19 cellular contexts compared by ENCODE assay signal in genomic region chr5:180792287-180792964, GRCh38. TPM values are rescaled to one million over a fixed set of nuclear protein-coding genes. Genes with fewer than 3 reads are reported as not detected.
A peak's percentile ranks its signal among the peaks of the same experiment; 100 is the strongest.
DNase-seq lines count a peak whose midpoint lies in the region; ATAC-seq and TF ChIP-seq lines count a peak whose summit lies in the region.
"Had no signal": no experiment of that assay in that cellular context is flagged by ENCODE, and none has a peak within 500 bp of the region (broad histone marks: within the 10 kb centered on the region; RNA-seq: fewer than 3 reads in every experiment).

No MANE protein-coding gene starts in this region.

- POLR2A ChIA-PET in CD8-positive, alpha-beta T cell (lab: Charles Lee): interaction anchor here (0.8 to 1.6 kb wide), 2 partner anchors 10 to 69 kb away, joined by 3 to 7 read pairs; partner anchors contain the start of genes MGAT1 and ZFP62
- POLR2A ChIA-PET in activated CD4-positive, alpha-beta memory T cell treated with anti-CD3 and anti-CD28 coated beads for 36 hours (lab: Charles Lee): interaction anchor here (0.8 kb wide), 1 partner anchor 10 kb away, joined by 4 read pairs; the partner anchor contains the start of gene MGAT1

- no peak overlapping the region for H3K4me3 Mint-ChIP-seq in CD8-positive, alpha-beta T cell
- H3K4me3 Mint-ChIP-seq in osteocyte (ENCODE audit: unreplicated experiment): no peak overlapping the region
- H3K4me3 Mint-ChIP-seq in activated CD4-positive, alpha-beta memory T cell treated with anti-CD3 and anti-CD28 coated beads for 36 hours: no peak overlapping the region

- intact Hi-C loops in CD8-positive, alpha-beta T cell (cut with DNase I, micrococcal nuclease): no loop called here
- intact Hi-C loops in activated CD4-positive, alpha-beta memory T cell treated with anti-CD3 and anti-CD28 coated beads for 36 hours (cut with micrococcal nuclease): no loop called here

- TF ChIP-seq CTCF in CD8-positive, alpha-beta T cell (IDR thresholded peaks at IDR 0.05): no peak
- TF ChIP-seq CTCF in RWPE2 (IDR thresholded peaks at IDR 0.05; ENCODE audit: poor library complexity, severe bottlenecking) (no peak), osteocyte (IDR thresholded peaks at IDR 0.05) (no peak)

- peak overlapping the region; percentile 38 for H3K27ac Mint-ChIP-seq in CD8-positive, alpha-beta T cell
- no peak overlapping the region for H3K27ac Mint-ChIP-seq in osteocyte (ENCODE audit: unreplicated experiment)
- H3K27ac Mint-ChIP-seq in activated CD4-positive, alpha-beta memory T cell treated with anti-CD3 and anti-CD28 coated beads for 36 hours: no peak overlapping the region

- peaks cover 80% of the 10 kb centered on the region for H3K36me3 Mint-ChIP-seq in CD8-positive, alpha-beta T cell
- peaks cover 19% of the 10 kb centered on the region for H3K36me3 Mint-ChIP-seq in osteocyte (ENCODE audit: unreplicated experiment)
- peaks cover 18% of the 10 kb centered on the region for H3K36me3 Mint-ChIP-seq in activated CD4-positive, alpha-beta memory T cell treated with anti-CD3 and anti-CD28 coated beads for 36 hours

- peaks cover 29% of the 10 kb centered on the region for H3K36me3 ChIP-seq in CD8-positive, alpha-beta T cell (ENCODE audit: insufficient read depth, low read length)
- peaks cover 72% of the 10 kb centered on the region for H3K36me3 ChIP-seq in RWPE2 (ENCODE audit: low read depth)

- ATAC-seq in CD8-positive, alpha-beta T cell: no peak
- ATAC-seq in RWPE2 (ENCODE audit: low read depth) (no peak), HG03354 (IDR thresholded peaks at IDR 0.05; ENCODE audit: poor library complexity, severe bottlenecking, unreplicated experiment) (no peak)

- no peak overlapping the region for H3K4me3 ChIP-seq in CD8-positive, alpha-beta T cell (ENCODE audit: low read depth, low read length)
- H3K4me3 ChIP-seq in RWPE2 (ENCODE audit: severe bottlenecking): no peak overlapping the region

- peak in 1 of 7 experiments; percentile 48 for DNase-seq in CD8-positive, alpha-beta T cell
- DNase-seq in RWPE2 (ENCODE audit: low spot score) (peak; percentile 60), islet precursor cell (peak; percentile 47), osteocyte (ENCODE audit: extremely low spot score, unreplicated experiment) (peak; percentile 80), NCI-H82 treated with DMSO at 0.1 percent for 48 hours (lab: John Stamatoyannopoulos, UW; ENCODE audit: unreplicated experiment) (no peak), NCI-H526 treated with DMSO at 0.1 percent for 48 hours (lab: John Stamatoyannopoulos, UW) (no peak)
- DNase-seq in activated CD4-positive, alpha-beta memory T cell treated with anti-CD3 and anti-CD28 coated beads for 36 hours: no peak
- DNase-seq: H7, IMR-90, Kasumi-1, MM.1S, NCI-H1092 treated with DMSO at 0.1 percent for 48 hours, NCI-H2107, NCI-H345, OCI-M1 had no signal

- peaks cover 53% of the 10 kb centered on the region for H3K4me1 Mint-ChIP-seq in CD8-positive, alpha-beta T cell (ENCODE audit: low read depth)
- H3K4me1 Mint-ChIP-seq in osteocyte (ENCODE audit: unreplicated experiment): peaks cover 46% of the 10 kb centered on the region
- peaks cover 36% of the 10 kb centered on the region for H3K4me1 Mint-ChIP-seq in activated CD4-positive, alpha-beta memory T cell treated with anti-CD3 and anti-CD28 coated beads for 36 hours (ENCODE audit: low read depth)

- CTCF ChIA-PET in CD8-positive, alpha-beta T cell (lab: Charles Lee): interaction anchor here (1.1 kb wide), 1 partner anchor 9 kb away, joined by 6 read pairs; the partner anchor contains the start of gene MGAT1
- CTCF ChIA-PET in activated CD4-positive, alpha-beta memory T cell treated with anti-CD3 and anti-CD28 coated beads for 36 hours (lab: Charles Lee): no interaction called here

- no peaks in the 10 kb centered on the region for H3K9me3 ChIP-seq in CD8-positive, alpha-beta T cell (ENCODE audit: low read length)
- H3K9me3 ChIP-seq in RWPE2 (ENCODE audit: severe bottlenecking): no peaks in the 10 kb centered on the region

- no peaks in the 10 kb centered on the region for H3K9me3 Mint-ChIP-seq in CD8-positive, alpha-beta T cell
- H3K9me3 Mint-ChIP-seq in osteocyte (ENCODE audit: unreplicated experiment): no peaks in the 10 kb centered on the region
- H3K9me3 Mint-ChIP-seq in activated CD4-positive, alpha-beta memory T cell treated with anti-CD3 and anti-CD28 coated beads for 36 hours: no peaks in the 10 kb centered on the region

- H3K4me1 ChIP-seq in CD8-positive, alpha-beta T cell (ENCODE audit: insufficient read depth, low read length): peaks cover 42% of the 10 kb centered on the region
- H3K4me1 ChIP-seq in RWPE2 (ENCODE audit: insufficient read depth, poor library complexity, severe bottlenecking): no peaks in the 10 kb centered on the region

- H3K27me3 ChIP-seq in CD8-positive, alpha-beta T cell (ENCODE audit: insufficient read depth, low read length): no peaks in the 10 kb centered on the region
- H3K27me3 ChIP-seq in RWPE2 (ENCODE audit: insufficient read depth, poor library complexity, severe bottlenecking): no peaks in the 10 kb centered on the region

- H3K27ac ChIP-seq in CD8-positive, alpha-beta T cell (ENCODE audit: low read depth, low read length): no peak overlapping the region
- H3K27ac ChIP-seq in RWPE2 (ENCODE audit: poor library complexity, severe bottlenecking): no peak overlapping the region
- H3K27ac ChIP-seq: RWPE1 had no signal

- H3K27me3 Mint-ChIP-seq in CD8-positive, alpha-beta T cell (ENCODE audit: low read depth): no peaks in the 10 kb centered on the region
- no peaks in the 10 kb centered on the region for H3K27me3 Mint-ChIP-seq in osteocyte (ENCODE audit: unreplicated experiment)
- no peaks in the 10 kb centered on the region for H3K27me3 Mint-ChIP-seq in activated CD4-positive, alpha-beta memory T cell treated with anti-CD3 and anti-CD28 coated beads for 36 hours

RNA-seq across cellular contexts. Expression of gene MGAT1, which starts 10.2 kb away (rescaled TPM):
- total RNA-seq in CD8-positive, alpha-beta T cell: 10 to 100 TPM; 43.5 to 47.5 TPM
- total RNA-seq in osteocyte: 137 and 140 TPM in 2 replicates
- total RNA-seq in activated CD4-positive, alpha-beta memory T cell treated with anti-CD3 and anti-CD28 coated beads for 36 hours: 100 to 1,000 TPM; 101 to 106 TPM

RNA-seq across cellular contexts. Expression of gene OR2Y1, which starts 52.6 kb away (rescaled TPM):
- not detected for total RNA-seq in CD8-positive, alpha-beta T cell
- not detected in 2 replicates for total RNA-seq in osteocyte
- total RNA-seq in activated CD4-positive, alpha-beta memory T cell treated with anti-CD3 and anti-CD28 coated beads for 36 hours: not detected
- total RNA-seq: H7, HT-29, IMR-90, SK-MEL-5 had no signal

Comparison
In these comparisons a context has a peak if more than half of its experiments do, and no peak if none do; other contexts are left out.
1. DNase-seq: peak in RWPE2 (single experiment), islet precursor cell (single experiment) and osteocyte (single experiment); none in NCI-H82 treated with DMSO at 0.1 percent for 48 hours (single experiment), NCI-H526 treated with DMSO at 0.1 percent for 48 hours (single experiment) and activated CD4-positive, alpha-beta memory T cell treated with anti-CD3 and anti-CD28 coated beads for 36 hours (single experiment).